Comparison of ENCODE assay signal across 23 cellular contexts in genomic region chr5:79225026-79225425, GRCh38. TPM values are rescaled to one million over a fixed set of nuclear protein-coding genes. Genes with fewer than 3 reads are reported as not detected.
DNase-seq lines count a peak whose midpoint lies in the region; ATAC-seq, FAIRE-seq and TF ChIP-seq lines count a peak whose summit lies in the region.
"Had no signal": no experiment of that assay in that cellular context is flagged by ENCODE, and none has a peak within 500 bp of the region (broad histone marks: within the 10 kb centered on the region; RNA-seq: fewer than 3 reads in every experiment).

No MANE protein-coding gene starts in this region.

- TF ChIP-seq CTCF in endodermal cell (conservative IDR thresholded peaks at IDR 0.05) = no peak
- no peak for TF ChIP-seq CTCF in keratinocyte (optimal IDR thresholded peaks at IDR 0.05 in 1 of 3, IDR thresholded peaks at IDR 0.05 in 1 of 3, conservative IDR thresholded peaks at IDR 0.05 in 1 of 3; ENCODE audit: extremely low read depth in 1 of 3, insufficient read depth in 2 of 3, low read length in 3 of 3)

- no peaks in the 10 kb centered on the region for H4K20me1 ChIP-seq in keratinocyte (ENCODE audit: control insufficient read depth, extremely low read depth, insufficient read depth, low read length)
- H4K20me1 ChIP-seq: BLaER1 had no signal

- no peaks in the 10 kb centered on the region for H3K4me1 Mint-ChIP-seq in endodermal cell
- H3K4me1 Mint-ChIP-seq: H9, natural killer cell had no signal

- no peak overlapping the region for H3K4me3 Mint-ChIP-seq in endodermal cell
- H3K4me3 Mint-ChIP-seq: activated CD8-positive, alpha-beta T cell treated with anti-CD3 and anti-CD28 coated beads, Interleukin-2, amount 10 ng/mL, durations not matched to agents 7 days and 5 days; activated naive CD8-positive, alpha-beta T cell treated with anti-CD3 and anti-CD28 coated beads, Interleukin-2, amount 10 ng/mL, durations not matched to agents 7 days and 5 days; activated T-helper 1 cell treated with anti-CD3 and anti-CD28 coated beads, Interleukin-12 subunit alpha, Interleukin-12 subunit beta, Interleukin-2, Interleukin-4 antibody, amounts not matched to agents 30 ng/mL and 10 ng/mL and 1 ng/mL, durations not matched to agents 14 hours and 24 hours and 36 hours; H9; natural killer cell had no signal

- WGBS in endodermal cell (ENCODE audit: insufficient coverage in 1 of 2, insufficient read length in 1 of 2), 2 experiments = 73 to 82% methylated on average over 2 of the region's 2 CpGs

- H2AFZ ChIP-seq in keratinocyte (ENCODE audit: control insufficient read depth, low read length) = peak overlapping the region; percentile 27
- H2AFZ ChIP-seq: hepatocyte had no signal

- no peaks in the 10 kb centered on the region for H3K36me3 ChIP-seq in endodermal cell (ENCODE audit: control insufficient read depth, insufficient read depth, low read length)
- H3K36me3 ChIP-seq in keratinocyte (ENCODE audit: control insufficient read depth in 2 of 2, extremely low read depth in 1 of 2, insufficient read depth in 2 of 2, low read length in 2 of 2) = no peaks in the 10 kb centered on the region
- H3K36me3 ChIP-seq: BLaER1 had no signal

- peaks cover 7% of the 10 kb centered on the region for H3K9me3 ChIP-seq in endodermal cell (ENCODE audit: control insufficient read depth, low read length)
- no peaks in the 10 kb centered on the region for H3K9me3 ChIP-seq in keratinocyte (ENCODE audit: control insufficient read depth, low read depth, low read length)
- H3K9me3 ChIP-seq: BLaER1, suprapubic skin had no signal

- H3K27ac ChIP-seq in endodermal cell (ENCODE audit: low read depth, low read length) (no peak overlapping the region), keratinocyte (ENCODE audit: control insufficient read depth, insufficient read depth, low read length) (no peak overlapping the region)
- H3K27ac ChIP-seq: BLaER1, dorsolateral prefrontal cortex, hepatocyte, suprapubic skin, WERI-Rb-1 had no signal

- no peak overlapping the region for H3K9ac ChIP-seq in endodermal cell (ENCODE audit: extremely low read depth, low read length, poor library complexity, severe bottlenecking)
- no peak overlapping the region for H3K9ac ChIP-seq in keratinocyte (ENCODE audit: control insufficient read depth, extremely low read depth, insufficient read depth, low read length)
- H3K9ac ChIP-seq: BLaER1 had no signal

- peak; percentile 56 for DNase-seq in EL
- peak; percentile 83 for DNase-seq in HCEC 1CT
- DNase-seq in endodermal cell = peak; percentile 52
- DNase-seq in keratinocyte (ENCODE audit: low read depth, low spot score) = no peak
- DNase-seq: activated CD8-positive, alpha-beta T cell treated with anti-CD3 and anti-CD28 coated beads, Interleukin-2, amount 10 ng/mL, durations not matched to agents 7 days and 5 days; activated naive CD8-positive, alpha-beta T cell treated with anti-CD3 and anti-CD28 coated beads, Interleukin-2, amount 10 ng/mL, durations not matched to agents 7 days and 5 days; dorsolateral prefrontal cortex; H9; mesendoderm; natural killer cell; NCI-H524 treated with DMSO at 0.1 percent for 48 hours; SHP77 treated with DMSO at 0.1 percent for 48 hours; T-helper 1 cell; WERI-Rb-1 had no signal

- H3K27me3 Mint-ChIP-seq in endodermal cell (ENCODE audit: insufficient read depth) = no peaks in the 10 kb centered on the region

- H3K27ac Mint-ChIP-seq in endodermal cell = no peak overlapping the region
- H3K27ac Mint-ChIP-seq: activated CD8-positive, alpha-beta T cell treated with anti-CD3 and anti-CD28 coated beads, Interleukin-2, amount 10 ng/mL, durations not matched to agents 7 days and 5 days; activated naive CD8-positive, alpha-beta T cell treated with anti-CD3 and anti-CD28 coated beads, Interleukin-2, amount 10 ng/mL, durations not matched to agents 7 days and 5 days; activated T-helper 1 cell treated with anti-CD3 and anti-CD28 coated beads, Interleukin-12 subunit alpha, Interleukin-12 subunit beta, Interleukin-2, Interleukin-4 antibody, amounts not matched to agents 30 ng/mL and 10 ng/mL and 1 ng/mL, durations not matched to agents 14 hours and 24 hours and 36 hours; H9; natural killer cell had no signal

- peaks cover 10% of the 10 kb centered on the region for H3K36me3 Mint-ChIP-seq in endodermal cell (ENCODE audit: low read depth)
- H3K36me3 Mint-ChIP-seq: activated naive CD8-positive, alpha-beta T cell treated with anti-CD3 and anti-CD28 coated beads, Interleukin-2, amount 10 ng/mL, durations not matched to agents 7 days and 5 days; natural killer cell had no signal

- ATAC-seq in GM19467 (IDR thresholded peaks at IDR 0.05; ENCODE audit: unreplicated experiment) (no peak), GM19324 (IDR thresholded peaks at IDR 0.05; ENCODE audit: low FRiP score, unreplicated experiment) (no peak), HG02852 (IDR thresholded peaks at IDR 0.05; ENCODE audit: unreplicated experiment) (no peak)
- ATAC-seq: activated CD8-positive, alpha-beta T cell treated with anti-CD3 and anti-CD28 coated beads, Interleukin-2, amount 10 ng/mL, durations not matched to agents 7 days and 5 days; esophagus mucosa; K562; natural killer cell had no signal

- no peaks in the 10 kb centered on the region for H3K79me2 ChIP-seq in keratinocyte (ENCODE audit: control insufficient read depth, insufficient read depth, low read length)
- H3K79me2 ChIP-seq: hepatocyte had no signal

- dilution Hi-C loops in keratinocyte (cut with MboI; ENCODE audit: extremely low pct_ligation_motif_present, low sequenced_read_pairs) = no loop called here

- H3K4me3 ChIP-seq in endodermal cell (ENCODE audit: low read length) (no peak overlapping the region), keratinocyte (ENCODE audit: control insufficient read depth in 2 of 3, extremely low read depth in 1 of 3, insufficient read depth in 2 of 3, low read depth in 1 of 3, low read length in 3 of 3) (no peak overlapping the region)
- H3K4me3 ChIP-seq: BLaER1, dorsolateral prefrontal cortex, hepatocyte, K562, suprapubic skin had no signal

- H3K4me2 ChIP-seq in keratinocyte (ENCODE audit: control insufficient read depth, extremely low read depth, insufficient read depth, low read depth, low read length) = no peak overlapping the region
- H3K4me2 ChIP-seq: BLaER1, hepatocyte had no signal

- no peaks in the 10 kb centered on the region for H3K9me1 ChIP-seq in keratinocyte (ENCODE audit: control insufficient read depth, extremely low read depth, insufficient read depth, low read length)

- H3K9me3 Mint-ChIP-seq in endodermal cell = peaks cover 5% of the 10 kb centered on the region
- H3K9me3 Mint-ChIP-seq: activated naive CD8-positive, alpha-beta T cell treated with anti-CD3 and anti-CD28 coated beads, Interleukin-2, amount 10 ng/mL, durations not matched to agents 7 days and 5 days; activated T-helper 1 cell treated with anti-CD3 and anti-CD28 coated beads, Interleukin-12 subunit alpha, Interleukin-12 subunit beta, Interleukin-2, Interleukin-4 antibody, amounts not matched to agents 30 ng/mL and 10 ng/mL and 1 ng/mL, durations not matched to agents 14 hours and 24 hours and 36 hours; H9; natural killer cell had no signal

- H3K4me1 ChIP-seq in endodermal cell (ENCODE audit: control insufficient read depth, insufficient read depth, low read length) (peaks cover 3% of the 10 kb centered on the region), keratinocyte (ENCODE audit: control insufficient read depth, extremely low read depth, insufficient read depth, low read length) (peaks cover 12% of the 10 kb centered on the region)
- H3K4me1 ChIP-seq: BLaER1, suprapubic skin had no signal

- H3K27me3 ChIP-seq in endodermal cell (ENCODE audit: control insufficient read depth, insufficient read depth, low read length, poor library complexity, severe bottlenecking) (no peaks in the 10 kb centered on the region), keratinocyte (ENCODE audit: control insufficient read depth, extremely low read depth, insufficient read depth, low read length) (no peaks in the 10 kb centered on the region)
- H3K27me3 ChIP-seq: BLaER1, dorsolateral prefrontal cortex, hepatocyte, suprapubic skin had no signal

- FAIRE-seq in keratinocyte (lab: Jason Lieb, UNC) = peak; percentile 68
- FAIRE-seq: K562 had no signal

RNA-seq across cellular contexts. Expression of gene JMY, which starts 10.9 kb away (rescaled TPM):
- 10 to 100 TPM; 19.4 to 20.8 TPM for total RNA-seq in endodermal cell
- 5.9 TPM for polyA plus RNA-seq in endodermal cell (2013, experiment 1 of 2)
- polyA plus RNA-seq in endodermal cell (2013, experiment 2 of 2) = 4.9 TPM
- polyA plus RNA-seq in keratinocyte = 1.8 to 3.3 TPM (median 2.5 TPM) in 3 replicates
- polyA plus RNA-seq in keratinocyte (2011; ENCODE audit: low read depth) = 11.6 TPM
- polyA plus RNA-seq in keratinocyte (2011; cell fraction: cytosol; rRNA removed) = 1.4 and 2.8 TPM in 2 replicates
- 3.6 and 5.0 TPM in 2 replicates for polyA plus RNA-seq in keratinocyte (2011; cell fraction: nucleus; rRNA removed)
- 2.0 and 7.1 TPM in 2 replicates for polyA plus RNA-seq in keratinocyte (2012; ENCODE audit: low replicate concordance)
- polyA minus RNA-seq in keratinocyte = 1.1 to 4.3 TPM (median 2.3 TPM) in 3 replicates
- polyA minus RNA-seq in keratinocyte (2011; cell fraction: cytosol; rRNA and poly(A)+ RNA removed) = 3.8 TPM
- 6.1 and 9.6 TPM in 2 replicates for polyA minus RNA-seq in keratinocyte (2011; cell fraction: nucleus; rRNA and poly(A)+ RNA removed)
